ENCODE assay signal across 18 cellular contexts in genomic region chr6:46443623-46444022, GRCh38. TPM values are rescaled to one million over a fixed set of nuclear protein-coding genes. Genes with fewer than 3 reads are reported as not detected.
A peak's percentile ranks its signal among the peaks of the same experiment; 100 is the strongest.
DNase-seq lines count a peak whose midpoint lies in the region; ATAC-seq, FAIRE-seq and TF ChIP-seq lines count a peak whose summit lies in the region.
"Had no signal": no experiment of that assay in that cellular context is flagged by ENCODE, and none has a peak within 500 bp of the region (broad histone marks: within the 10 kb centered on the region; RNA-seq: fewer than 3 reads in every experiment).

No MANE protein-coding gene starts in this region.

- DNase-seq in Right ventricle myocardium superior (no peak), cardiac septum (ENCODE audit: low spot score) (no peak), heart left ventricle (no peak), right atrium auricular region (ENCODE audit: low spot score) (no peak), tibial artery (no peak), RCC 7860 (ENCODE audit: low spot score) (no peak), hepatocyte (ENCODE audit: low spot score) (no peak)
- DNase-seq: 8988T; CD4-positive, alpha-beta memory T cell; DMS79 treated with DMSO at 0.1 percent for 48 hours; GF-D8 had no signal

- no peaks in the 10 kb centered on the region for H3K36me3 ChIP-seq in heart left ventricle
- H3K36me3 ChIP-seq in right atrium auricular region, result no peaks in the 10 kb centered on the region
- no peaks in the 10 kb centered on the region for H3K36me3 ChIP-seq in tibial artery
- no peaks in the 10 kb centered on the region for H3K36me3 ChIP-seq in hepatocyte (replicated peaks; ENCODE audit: insufficient read depth, low read depth)
- H3K36me3 ChIP-seq: BLaER1, HAP-1 had no signal

- no peak for TF ChIP-seq CTCF in heart left ventricle (IDR thresholded peaks at IDR 0.05)
- no peak for TF ChIP-seq CTCF in right atrium auricular region (IDR thresholded peaks at IDR 0.05)
- TF ChIP-seq CTCF in tibial artery (IDR thresholded peaks at IDR 0.05), result no peak
- TF ChIP-seq CTCF in hepatocyte (IDR thresholded peaks at IDR 0.05; ENCODE audit: poor library complexity), result no peak

- 58 to 70% (median 69%) methylated on average over 3 of the region's 3 CpGs for WGBS in heart left ventricle, 4 donors
- 86% methylated on average over 3 of the region's 3 CpGs for WGBS in hepatocyte (ENCODE audit: low lambda C conversion rate, missing lambda C conversion rate)

- H3K4me1 ChIP-seq in heart left ventricle, result peaks cover 0 to 48% (median 37%) of the 10 kb centered on the region in 12 donors
- H3K4me1 ChIP-seq in right atrium auricular region, result peaks cover 0 to 37% of the 10 kb centered on the region in 2 donors
- peaks cover 3 to 68% (median 18%) of the 10 kb centered on the region in 4 donors for H3K4me1 ChIP-seq in tibial artery
- H3K4me1 ChIP-seq in hepatocyte (ENCODE audit: insufficient read depth), result no peaks in the 10 kb centered on the region
- H3K4me1 ChIP-seq: BLaER1, HAP-1 had no signal

- no peak for TF ChIP-seq POLR2A in heart left ventricle (IDR thresholded peaks at IDR 0.05)

- H3K4me3 ChIP-seq in heart left ventricle, result no peak overlapping the region
- H3K4me3 ChIP-seq in right atrium auricular region, result no peak overlapping the region
- H3K4me3 ChIP-seq in tibial artery, result no peak overlapping the region
- no peak overlapping the region for H3K4me3 ChIP-seq in hepatocyte
- H3K4me3 ChIP-seq: BLaER1, HAP-1 had no signal

- intact Hi-C loops in Right ventricle myocardium superior (cut with DNase I), result no loop called here
- intact Hi-C loops in cardiac septum (cut with DNase I), result no loop called here
- intact Hi-C loops in heart left ventricle (cut with DNase I), result no loop called here
- intact Hi-C loops in tibial artery (cut with DNase I; ENCODE audit: low total_unique reads), result no loop called here

- H4K20me1 ChIP-seq in hepatocyte (ENCODE audit: insufficient read depth, poor library complexity, severe bottlenecking), result no peaks in the 10 kb centered on the region
- H4K20me1 ChIP-seq: BLaER1 had no signal

- no peaks in the 10 kb centered on the region for H3K79me2 ChIP-seq in hepatocyte

- no peak overlapping the region for H2AFZ ChIP-seq in hepatocyte

- H3K27ac ChIP-seq in heart left ventricle, result peak overlapping the region in 10 of 12 donors; percentile 38 to 96 (median 86)
- H3K27ac ChIP-seq in right atrium auricular region, result peak overlapping the region; percentile 44 to 91
- H3K27ac ChIP-seq in tibial artery, result peak overlapping the region; percentile 65 to 77
- no peak overlapping the region for H3K27ac ChIP-seq in hepatocyte
- H3K27ac ChIP-seq: BLaER1 had no signal

- no peak overlapping the region for H3K4me2 ChIP-seq in hepatocyte
- H3K4me2 ChIP-seq: BLaER1 had no signal

- no peak for FAIRE-seq in RCC 7860 (lab: Jason Lieb, UNC)
- FAIRE-seq: GM19239, HepG2 had no signal

- ATAC-seq in Right ventricle myocardium superior (ENCODE audit: poor library complexity) (peak; percentile 67), heart left ventricle (peak in 3 of 4 donors; percentile 42 to 52 (median 42)), GM18520 (IDR thresholded peaks at IDR 0.05; ENCODE audit: unreplicated experiment) (no peak)
- ATAC-seq: HepG2 had no signal

- no peaks in the 10 kb centered on the region for H3K27me3 ChIP-seq in heart left ventricle
- H3K27me3 ChIP-seq in right atrium auricular region, result no peaks in the 10 kb centered on the region
- H3K27me3 ChIP-seq in tibial artery, result no peaks in the 10 kb centered on the region
- H3K27me3 ChIP-seq in hepatocyte, result no peaks in the 10 kb centered on the region
- H3K27me3 ChIP-seq: BLaER1 had no signal

- H3K9me2 ChIP-seq in hepatocyte (replicated peaks; ENCODE audit: insufficient read depth), result no peaks in the 10 kb centered on the region

- H3K9me3 ChIP-seq in heart left ventricle (peaks cover 0 to 25% (median 10%) of the 10 kb centered on the region in 12 donors), right atrium auricular region (peaks cover 0 to 16% of the 10 kb centered on the region in 2 donors), tibial artery (peaks cover 0 to 10% (median 0%) of the 10 kb centered on the region in 3 donors), hepatocyte (ENCODE audit: low read depth) (peaks cover 6% of the 10 kb centered on the region)
- H3K9me3 ChIP-seq: HAP-1 had no signal

RNA-seq across cellular contexts. Expression of gene RCAN2, which starts 47.6 kb away (rescaled TPM):
- total RNA-seq in Right ventricle myocardium superior (258 TPM), cardiac septum (281 TPM), heart left ventricle (100 to 1,000 TPM; 224 to 331 (median 315) TPM), right atrium auricular region (100 to 1,000 TPM in 1 of 2 donors, 10 to 100 TPM in 1; 96.5 to 210 TPM), hepatocyte (6.6 TPM in 2 replicates)
- polyA plus RNA-seq in heart left ventricle (100 to 1,000 TPM in 1 of 2 donors, 10 to 100 TPM in 1; 86.4 to 138 TPM), hepatocyte (5.0 and 6.9 TPM in 2 replicates)
- total RNA-seq: A673; CD4-positive, alpha-beta memory T cell; HepG2 had no signal
- polyA plus RNA-seq: CD14-positive monocyte, HepG2 had no signal

Comparison
In these comparisons a context has a peak if more than half of its experiments do, and no peak if none do; other contexts are left out.
1. RNA of gene RCAN2, which starts 47.6 kb away (total RNA-seq): 224 to 331 TPM in heart left ventricle, 281 TPM in cardiac septum (single experiment), 258 TPM in Right ventricle myocardium superior (single experiment) and 96.5 to 210 TPM in right atrium auricular region; 6.6 TPM in hepatocyte; every median in the first group is over 10 times any median in the second.